7 cellular contexts compared by ENCODE assay signal in the genomic region with DNA sequence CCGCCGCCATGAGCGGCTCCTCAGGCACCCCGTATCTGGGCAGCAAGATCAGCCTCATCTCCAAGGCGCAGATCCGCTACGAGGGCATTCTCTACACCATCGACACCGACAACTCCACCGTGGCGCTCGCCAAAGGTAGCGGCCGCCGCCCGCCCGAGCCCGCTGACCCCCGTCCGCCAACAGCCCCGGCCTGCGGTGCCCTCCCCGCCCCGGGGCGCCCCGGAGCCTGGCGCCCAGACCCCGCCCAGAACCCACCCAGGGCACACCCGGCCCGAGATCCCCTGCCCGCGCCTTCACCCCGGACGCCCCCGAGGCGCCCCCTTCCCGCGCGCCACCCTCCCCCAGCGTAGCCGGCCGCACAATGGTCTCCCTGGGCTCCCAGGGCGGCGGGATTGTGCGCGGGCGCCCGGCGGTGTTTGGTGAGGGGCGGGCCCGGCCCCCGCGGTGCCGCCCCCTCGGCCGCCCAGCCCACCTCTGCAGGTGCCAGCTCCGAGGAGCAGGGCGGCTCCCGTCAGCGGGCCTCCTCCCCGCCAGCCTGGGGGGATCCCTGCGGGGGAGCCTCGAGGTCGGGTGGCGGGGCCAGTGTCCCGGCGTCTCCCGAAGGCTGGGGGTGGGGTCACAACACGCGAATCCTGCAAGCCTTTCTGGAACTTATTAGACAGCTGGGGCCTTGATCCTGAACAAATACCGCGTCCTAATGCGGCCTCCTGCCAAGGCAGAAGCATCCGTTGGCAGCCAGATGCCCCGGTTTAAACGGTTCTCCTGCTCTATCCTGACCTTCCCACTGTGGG. TPM values are rescaled to one million over a fixed set of nuclear protein-coding genes. Genes with fewer than 3 reads are reported as not detected.
DNase-seq lines count a peak whose midpoint lies in the region; ATAC-seq, FAIRE-seq and TF ChIP-seq lines count a peak whose summit lies in the region.

No MANE protein-coding gene starts in this region.

- no peaks in the 10 kb centered on the region for H3K9me3 Mint-ChIP-seq in effector memory CD8-positive, alpha-beta T cell

- no peaks in the 10 kb centered on the region for H3K9me3 ChIP-seq in MG63
- H3K9me3 ChIP-seq in muscle layer of duodenum (ENCODE audit: control insufficient read depth in 1 of 2, low read length in 2 of 2) = no peaks in the 10 kb centered on the region

- DNase-seq in MG63 = peak; percentile 50
- DNase-seq in activated CD4-positive, CD25-positive, alpha-beta regulatory T cell treated with anti-CD3 and anti-CD28 coated beads, Interleukin-2, amount 50 U/mL, for 72 hours = peak; percentile 47
- DNase-seq in effector memory CD8-positive, alpha-beta T cell = peak; percentile 26 to 31 (median 28)
- peak; percentile 83 for DNase-seq in urothelium cell line (ENCODE audit: low spot score)

- H3K27me3 ChIP-seq in MG63 (no peaks in the 10 kb centered on the region; the same call in 1 of the 2 replicates), muscle layer of duodenum (ENCODE audit: low read depth, low read length) (no peaks in the 10 kb centered on the region)

- H3K4me3 ChIP-seq in GM12875 (ENCODE audit: low read depth, low read length) (peak overlapping the region; percentile 73), MG63 (peak overlapping the region; percentile 53), muscle layer of duodenum (ENCODE audit: low read depth in 1 of 2, low read length in 2 of 2) (peak overlapping the region; percentile 44 to 85)

- H3K4me1 ChIP-seq in muscle layer of duodenum (ENCODE audit: control insufficient read depth in 1 of 2, insufficient read depth in 2 of 2, low read length in 2 of 2) = peaks cover 9 to 18% of the 10 kb centered on the region in 2 donors

- peak; percentile 19 for ATAC-seq in GM21825 (IDR thresholded peaks at IDR 0.05; ENCODE audit: unreplicated experiment)
- ATAC-seq in effector memory CD8-positive, alpha-beta T cell (replicated peaks) = peak; percentile 13

- H3K27ac Mint-ChIP-seq in effector memory CD8-positive, alpha-beta T cell = peak overlapping the region; percentile 70 to 81

- H3K27ac ChIP-seq in muscle layer of duodenum (ENCODE audit: low read length) = no peak overlapping the region

- H3K36me3 Mint-ChIP-seq in effector memory CD8-positive, alpha-beta T cell (ENCODE audit: insufficient read depth) = peaks cover 51% of the 10 kb centered on the region

- no peaks in the 10 kb centered on the region for H3K27me3 Mint-ChIP-seq in effector memory CD8-positive, alpha-beta T cell

- H3K4me3 Mint-ChIP-seq in effector memory CD8-positive, alpha-beta T cell = peak overlapping the region; percentile 82 to 84

- FAIRE-seq in urothelium cell line (lab: Jason Lieb, UNC) = no peak

- H3K4me1 Mint-ChIP-seq in effector memory CD8-positive, alpha-beta T cell (ENCODE audit: low read depth in 2 of 2) = peaks cover 42 to 49% of the 10 kb centered on the region in 2 donors

- H3K36me3 ChIP-seq in MG63 (peaks cover 40% of the 10 kb centered on the region), muscle layer of duodenum (ENCODE audit: control insufficient read depth in 1 of 2, insufficient read depth in 2 of 2, low read length in 2 of 2) (peaks cover 24 to 28% of the 10 kb centered on the region in 2 donors)

- TF ChIP-seq CTCF in GM12875 (IDR thresholded peaks at IDR 0.05; ENCODE audit: borderline replicate concordance, insufficient read depth, low read depth, low read length) = no peak

RNA-seq across cellular contexts. Expression of a gene that starts 0.6 kb away (rescaled TPM):
- 59.2 and 81.7 TPM in 2 replicates for total RNA-seq in MG63 (2014; rRNA removed; shearing (Covaris generic); ENCODE audit: low replicate concordance)

RNA-seq across cellular contexts. Expression of a gene that starts 20.3 kb away (rescaled TPM):
- total RNA-seq in MG63 (2014; rRNA removed; shearing (Covaris generic); ENCODE audit: low replicate concordance) = 1,085 and 1,523 TPM in 2 replicates

RNA-seq across cellular contexts. Expression of a gene that starts 20.7 kb away (rescaled TPM):
- 5.8 and 7.5 TPM in 2 replicates for total RNA-seq in MG63 (2014; rRNA removed; shearing (Covaris generic); ENCODE audit: low replicate concordance)

RNA-seq across cellular contexts. Expression of a gene that starts 57.2 kb away (rescaled TPM):
- total RNA-seq in MG63 (2014; rRNA removed; shearing (Covaris generic); ENCODE audit: low replicate concordance) = 3.6 and 5.7 TPM in 2 replicates

RNA-seq across cellular contexts. Expression of a gene that starts 60.0 kb away (rescaled TPM):
- 87.3 and 102 TPM in 2 replicates for total RNA-seq in MG63 (2014; rRNA removed; shearing (Covaris generic); ENCODE audit: low replicate concordance)

Comparison
In these comparisons a context has a peak if more than half of its experiments do, and no peak if none do; other contexts are left out.
1. DNase-seq: peak in every context shown above with its lines; median percentile 83 in urothelium cell line; 50 in MG63; 47 in activated CD4-positive, CD25-positive, alpha-beta regulatory T cell treated with anti-CD3 and anti-CD28 coated beads, Interleukin-2, amount 50 U/mL, for 72 hours; 28 in effector memory CD8-positive, alpha-beta T cell.